29 cellular contexts compared by ENCODE assay signal in the genomic region with DNA sequence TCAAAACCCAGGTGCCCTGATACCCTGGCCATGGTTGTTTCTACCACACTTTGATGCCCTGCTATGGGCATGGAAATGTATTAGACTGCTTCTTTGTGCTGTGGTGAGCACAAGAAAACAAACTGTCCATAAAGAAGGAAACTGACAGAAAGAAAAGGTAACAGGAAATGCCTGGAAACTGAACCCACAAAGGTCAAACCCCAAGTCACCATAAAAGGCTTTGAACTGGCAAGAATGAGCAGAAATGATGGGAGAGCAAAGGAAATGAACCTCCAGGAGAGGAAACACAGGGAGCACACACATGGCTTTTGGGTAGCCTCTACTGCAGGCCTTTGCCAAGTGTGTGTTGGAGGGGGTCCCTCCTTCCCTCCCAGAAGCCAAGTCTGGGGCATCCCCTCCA. TPM values are rescaled to one million over a fixed set of nuclear protein-coding genes. Genes with fewer than 3 reads are reported as not detected.
"Had no signal": no experiment of that assay in that cellular context is flagged by ENCODE, and none has a peak within 500 bp of the region (broad histone marks: within the 10 kb centered on the region; RNA-seq: fewer than 3 reads in every experiment).

No MANE protein-coding gene starts in this region.

- H3K27me3 ChIP-seq: foreskin keratinocyte, uterus had no signal

- H3K27me3 Mint-ChIP-seq: activated CD4-positive, alpha-beta memory T cell treated with anti-CD3 and anti-CD28 coated beads, Interleukin-2, amount 10 ng/mL, durations not matched to agents 7 days and 5 days; activated CD8-positive, alpha-beta memory T cell treated with anti-CD3 and anti-CD28 coated beads, Interleukin-2, amount 10 ng/mL, durations not matched to agents 7 days and 5 days; activated naive CD8-positive, alpha-beta T cell treated with anti-CD3 and anti-CD28 coated beads, Interleukin-2, amount 10 ng/mL, durations not matched to agents 7 days and 5 days; naive thymus-derived CD4-positive, alpha-beta T cell; type B pancreatic cell had no signal

- H3K27ac ChIP-seq: foreskin keratinocyte, heart left ventricle, pancreas, psoas muscle, uterus had no signal

- H3K4me1 ChIP-seq: foreskin keratinocyte, heart left ventricle, pancreas, psoas muscle, uterus had no signal

- FAIRE-seq: kidney, pancreas had no signal

- H3K4me1 Mint-ChIP-seq: endodermal cell, immature natural killer cell had no signal

- ATAC-seq: activated CD8-positive, alpha-beta memory T cell treated with anti-CD3 and anti-CD28 coated beads, Interleukin-2, amount 10 ng/mL, durations not matched to agents 7 days and 5 days; esophagus mucosa; foreskin keratinocyte; heart left ventricle; left colon; naive thymus-derived CD4-positive, alpha-beta T cell; pancreas; psoas muscle had no signal

- H3K36me3 Mint-ChIP-seq: activated CD8-positive, alpha-beta memory T cell treated with anti-CD3 and anti-CD28 coated beads, Interleukin-2, amount 10 ng/mL, durations not matched to agents 7 days and 5 days; immature natural killer cell; mesothelial cell of epicardium; type B pancreatic cell had no signal

- H3K36me3 ChIP-seq: heart left ventricle, pancreas, uterus had no signal

- H3K9me3 Mint-ChIP-seq: activated CD4-positive, alpha-beta memory T cell treated with anti-CD3 and anti-CD28 coated beads, Interleukin-2, amount 10 ng/mL, durations not matched to agents 7 days and 5 days; activated naive CD8-positive, alpha-beta T cell treated with anti-CD3 and anti-CD28 coated beads, Interleukin-2, amount 10 ng/mL, durations not matched to agents 7 days and 5 days; dendritic cell treated with granulocyte-macrophage colony-stimulating factor and Interleukin-4, amounts not matched to agents 40 ng/mL and 50 ng/mL, for 4 days; immature natural killer cell had no signal

- H3K9me3 ChIP-seq: pancreas, uterus had no signal

- DNase-seq: activated CD4-positive, alpha-beta memory T cell treated with anti-CD3 and anti-CD28 coated beads, Interleukin-2, amount 10 ng/mL, durations not matched to agents 7 days and 5 days; activated CD4-positive, alpha-beta T cell treated with anti-CD3 and anti-CD28 coated beads for 4 hours; activated CD4-positive, CD25-positive, alpha-beta regulatory T cell; activated CD8-positive, alpha-beta memory T cell treated with anti-CD3 and anti-CD28 coated beads, Interleukin-2, amount 10 ng/mL, durations not matched to agents 7 days and 5 days; activated naive CD4-positive, alpha-beta T cell; activated naive CD8-positive, alpha-beta T cell treated with anti-CD3 and anti-CD28 coated beads, Interleukin-2, amount 10 ng/mL, durations not matched to agents 7 days and 5 days; activated T-cell treated with anti-CD3 and anti-CD28 coated beads, Interleukin-2, amount 50 U/mL, for 48 hours; amniotic stem cell; central memory CD4-positive, alpha-beta T cell; endodermal cell; foreskin keratinocyte; heart left ventricle; hypothalamus; immature natural killer cell; kidney; left colon; naive thymus-derived CD4-positive, alpha-beta T cell; nucleus accumbens; pancreas; psoas muscle; stimulated activated naive CD4-positive, alpha-beta T cell; substantia nigra; uterus had no signal

- H3K4me3 Mint-ChIP-seq: activated CD4-positive, alpha-beta memory T cell treated with anti-CD3 and anti-CD28 coated beads, Interleukin-2, amount 10 ng/mL, durations not matched to agents 7 days and 5 days; activated CD8-positive, alpha-beta memory T cell treated with anti-CD3 and anti-CD28 coated beads, Interleukin-2, amount 10 ng/mL, durations not matched to agents 7 days and 5 days; activated naive CD8-positive, alpha-beta T cell treated with anti-CD3 and anti-CD28 coated beads, Interleukin-2, amount 10 ng/mL, durations not matched to agents 7 days and 5 days; dendritic cell treated with granulocyte-macrophage colony-stimulating factor and Interleukin-4, amounts not matched to agents 40 ng/mL and 50 ng/mL, for 4 days; endodermal cell; immature natural killer cell; mesothelial cell of epicardium; neural crest cell; type B pancreatic cell had no signal

- H3K27ac Mint-ChIP-seq: activated CD4-positive, alpha-beta memory T cell treated with anti-CD3 and anti-CD28 coated beads, Interleukin-2, amount 10 ng/mL, durations not matched to agents 7 days and 5 days; activated CD8-positive, alpha-beta memory T cell treated with anti-CD3 and anti-CD28 coated beads, Interleukin-2, amount 10 ng/mL, durations not matched to agents 7 days and 5 days; activated naive CD8-positive, alpha-beta T cell treated with anti-CD3 and anti-CD28 coated beads, Interleukin-2, amount 10 ng/mL, durations not matched to agents 7 days and 5 days; dendritic cell treated with granulocyte-macrophage colony-stimulating factor and Interleukin-4, amounts not matched to agents 40 ng/mL and 50 ng/mL, for 4 days; endodermal cell; immature natural killer cell; mesothelial cell of epicardium; naive thymus-derived CD4-positive, alpha-beta T cell; type B pancreatic cell had no signal

- H3K4me3 ChIP-seq: heart left ventricle, pancreas, psoas muscle, uterus had no signal

RNA-seq across cellular contexts. Expression of a gene that starts 35.0 kb away (rescaled TPM):
- total RNA-seq: kidney; left colon; T-helper 1 cell treated with Interleukin-12 subunit alpha and Interleukin-12 subunit beta and Interleukin-4 antibody, amounts not matched to agents 30 ng/mL and 1 ng/mL, for 36 hours had no signal
